In the genomic region with DNA sequence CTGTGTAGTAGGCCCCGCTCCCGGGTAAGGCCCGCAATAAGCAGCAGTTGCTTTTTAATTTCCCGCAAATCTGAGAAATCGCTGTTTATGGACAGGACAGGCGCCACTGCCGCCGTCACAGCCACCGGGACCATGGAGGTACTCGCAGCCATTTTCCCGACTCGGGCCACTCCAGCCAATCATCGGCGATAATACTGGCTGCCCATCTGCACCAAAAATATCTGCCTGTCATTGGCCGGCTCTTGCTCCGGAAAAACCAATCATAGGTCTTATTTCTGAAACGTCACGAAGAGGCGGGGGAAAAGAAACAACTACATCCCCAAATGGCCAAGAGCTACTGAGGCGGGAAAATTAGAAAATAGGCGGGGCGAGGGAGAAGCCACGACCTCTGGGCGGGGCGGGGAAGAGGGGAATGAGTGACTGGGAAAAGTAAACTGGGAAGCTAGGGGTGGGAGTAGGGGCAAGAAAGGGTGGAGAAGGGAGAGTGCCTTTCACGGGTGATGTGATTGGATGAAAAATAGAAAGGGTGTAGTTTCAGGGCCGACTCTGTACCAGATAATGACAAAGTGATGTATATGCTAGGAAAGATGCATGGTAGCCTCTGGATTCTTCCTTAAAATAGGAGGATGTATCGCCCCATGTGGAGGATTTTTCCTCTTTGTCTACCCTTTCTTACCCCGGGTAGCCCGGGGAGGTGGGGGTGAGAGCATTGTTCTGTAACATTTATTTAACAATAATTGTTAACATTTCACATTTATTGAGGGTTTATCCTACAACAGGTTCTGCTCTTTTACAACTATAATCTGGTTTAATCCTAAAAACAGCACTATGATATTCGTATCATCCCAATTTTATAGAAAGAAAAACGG, we compare ENCODE assay signal across 1 cellular context.
TF ChIP-seq lines count a peak whose summit lies in the region.

A gene with protein sequence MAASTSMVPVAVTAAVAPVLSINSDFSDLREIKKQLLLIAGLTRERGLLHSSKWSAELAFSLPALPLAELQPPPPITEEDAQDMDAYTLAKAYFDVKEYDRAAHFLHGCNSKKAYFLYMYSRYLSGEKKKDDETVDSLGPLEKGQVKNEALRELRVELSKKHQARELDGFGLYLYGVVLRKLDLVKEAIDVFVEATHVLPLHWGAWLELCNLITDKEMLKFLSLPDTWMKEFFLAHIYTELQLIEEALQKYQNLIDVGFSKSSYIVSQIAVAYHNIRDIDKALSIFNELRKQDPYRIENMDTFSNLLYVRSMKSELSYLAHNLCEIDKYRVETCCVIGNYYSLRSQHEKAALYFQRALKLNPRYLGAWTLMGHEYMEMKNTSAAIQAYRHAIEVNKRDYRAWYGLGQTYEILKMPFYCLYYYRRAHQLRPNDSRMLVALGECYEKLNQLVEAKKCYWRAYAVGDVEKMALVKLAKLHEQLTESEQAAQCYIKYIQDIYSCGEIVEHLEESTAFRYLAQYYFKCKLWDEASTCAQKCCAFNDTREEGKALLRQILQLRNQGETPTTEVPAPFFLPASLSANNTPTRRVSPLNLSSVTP (minus strand): TSS at position 163 of the 869 bp plus-strand sequence. CDS start 11 bp downstream, at position 152.

TF ChIP-seq in HepG2, 621 proteins besides CTCF, POLR2A, EP300 and RAD21 (continued from another document and continues in another):
- TF ChIP-seq, protein P1, sequence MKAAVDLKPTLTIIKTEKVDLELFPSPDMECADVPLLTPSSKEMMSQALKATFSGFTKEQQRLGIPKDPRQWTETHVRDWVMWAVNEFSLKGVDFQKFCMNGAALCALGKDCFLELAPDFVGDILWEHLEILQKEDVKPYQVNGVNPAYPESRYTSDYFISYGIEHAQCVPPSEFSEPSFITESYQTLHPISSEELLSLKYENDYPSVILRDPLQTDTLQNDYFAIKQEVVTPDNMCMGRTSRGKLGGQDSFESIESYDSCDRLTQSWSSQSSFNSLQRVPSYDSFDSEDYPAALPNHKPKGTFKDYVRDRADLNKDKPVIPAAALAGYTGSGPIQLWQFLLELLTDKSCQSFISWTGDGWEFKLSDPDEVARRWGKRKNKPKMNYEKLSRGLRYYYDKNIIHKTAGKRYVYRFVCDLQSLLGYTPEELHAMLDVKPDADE (CRISPR knock-in tag; IDR thresholded peaks at IDR 0.05) = no peak
- TF ChIP-seq ZFAT (CRISPR knock-in tag; conservative IDR thresholded peaks at IDR 0.05) = no peak
- TF ChIP-seq REXO4 (CRISPR knock-in tag; IDR thresholded peaks at IDR 0.05; ENCODE audit: borderline replicate concordance) = no peak
- TF ChIP-seq NFRKB (IDR thresholded peaks at IDR 0.05) = no peak
- no peak for TF ChIP-seq ZZZ3 (CRISPR knock-in tag; IDR thresholded peaks at IDR 0.05; ENCODE audit: borderline replicate concordance)
- TF ChIP-seq HDAC6 (IDR thresholded peaks at IDR 0.05; ENCODE audit: low read depth, low read length) = no peak
- TF ChIP-seq HDAC1 (CRISPR knock-in tag; IDR thresholded peaks at IDR 0.05) = peak; percentile 69
- TF ChIP-seq, protein P2, sequence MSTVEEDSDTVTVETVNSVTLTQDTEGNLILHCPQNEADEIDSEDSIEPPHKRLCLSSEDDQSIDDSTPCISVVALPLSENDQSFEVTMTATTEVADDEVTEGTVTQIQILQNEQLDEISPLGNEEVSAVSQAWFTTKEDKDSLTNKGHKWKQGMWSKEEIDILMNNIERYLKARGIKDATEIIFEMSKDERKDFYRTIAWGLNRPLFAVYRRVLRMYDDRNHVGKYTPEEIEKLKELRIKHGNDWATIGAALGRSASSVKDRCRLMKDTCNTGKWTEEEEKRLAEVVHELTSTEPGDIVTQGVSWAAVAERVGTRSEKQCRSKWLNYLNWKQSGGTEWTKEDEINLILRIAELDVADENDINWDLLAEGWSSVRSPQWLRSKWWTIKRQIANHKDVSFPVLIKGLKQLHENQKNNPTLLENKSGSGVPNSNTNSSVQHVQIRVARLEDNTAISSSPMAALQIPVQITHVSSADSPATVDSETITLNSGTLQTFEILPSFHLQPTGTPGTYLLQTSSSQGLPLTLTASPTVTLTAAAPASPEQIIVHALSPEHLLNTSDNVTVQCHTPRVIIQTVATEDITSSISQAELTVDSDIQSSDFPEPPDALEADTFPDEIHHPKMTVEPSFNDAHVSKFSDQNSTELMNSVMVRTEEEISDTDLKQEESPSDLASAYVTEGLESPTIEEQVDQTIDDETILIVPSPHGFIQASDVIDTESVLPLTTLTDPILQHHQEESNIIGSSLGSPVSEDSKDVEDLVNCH (CRISPR knock-in tag; IDR thresholded peaks at IDR 0.05) = no peak
- TF ChIP-seq KLF6 (CRISPR knock-in tag; IDR thresholded peaks at IDR 0.05) = no peak
- TF ChIP-seq JUND (CRISPR knock-in tag; IDR thresholded peaks at IDR 0.05) = no peak
- no peak for TF ChIP-seq DR1 (CRISPR knock-in tag; IDR thresholded peaks at IDR 0.05)
- TF ChIP-seq ZNF180 (CRISPR knock-in tag; IDR thresholded peaks at IDR 0.05; ENCODE audit: borderline replicate concordance, low read depth) = no peak
- TF ChIP-seq KDM4B (CRISPR knock-in tag; IDR thresholded peaks at IDR 0.05) = no peak
- no peak; the same call in 1 of the 2 replicates for TF ChIP-seq ZNF441 (CRISPR knock-in tag; IDR thresholded peaks at IDR 0.05; ENCODE audit: borderline replicate concordance)
- TF ChIP-seq ZNF678 (CRISPR knock-in tag; IDR thresholded peaks at IDR 0.05) = no peak
- TF ChIP-seq ZKSCAN1 (IDR thresholded peaks at IDR 0.05; ENCODE audit: low read length) = no peak
- TF ChIP-seq TRIM24 (CRISPR knock-in tag; IDR thresholded peaks at IDR 0.05) = no peak
- TF ChIP-seq, protein P3, sequence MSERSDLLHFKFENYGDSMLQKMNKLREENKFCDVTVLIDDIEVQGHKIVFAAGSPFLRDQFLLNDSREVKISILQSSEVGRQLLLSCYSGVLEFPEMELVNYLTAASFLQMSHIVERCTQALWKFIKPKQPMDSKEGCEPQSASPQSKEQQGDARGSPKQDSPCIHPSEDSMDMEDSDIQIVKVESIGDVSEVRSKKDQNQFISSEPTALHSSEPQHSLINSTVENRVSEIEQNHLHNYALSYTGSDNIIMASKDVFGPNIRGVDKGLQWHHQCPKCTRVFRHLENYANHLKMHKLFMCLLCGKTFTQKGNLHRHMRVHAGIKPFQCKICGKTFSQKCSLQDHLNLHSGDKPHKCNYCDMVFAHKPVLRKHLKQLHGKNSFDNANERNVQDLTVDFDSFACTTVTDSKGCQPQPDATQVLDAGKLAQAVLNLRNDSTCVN (CRISPR knock-in tag; IDR thresholded peaks at IDR 0.05; ENCODE audit: borderline replicate concordance) = no peak
- no peak for TF ChIP-seq FOXP1 (IDR thresholded peaks at IDR 0.05)
- TF ChIP-seq FOXP1 (CRISPR knock-in tag; IDR thresholded peaks at IDR 0.05) = no peak
- TF ChIP-seq SRY (CRISPR knock-in tag; IDR thresholded peaks at IDR 0.05) = 0 out of 2 replicates have a peak, but pooled peaks have one; percentile 77
- TF ChIP-seq, protein P4, sequence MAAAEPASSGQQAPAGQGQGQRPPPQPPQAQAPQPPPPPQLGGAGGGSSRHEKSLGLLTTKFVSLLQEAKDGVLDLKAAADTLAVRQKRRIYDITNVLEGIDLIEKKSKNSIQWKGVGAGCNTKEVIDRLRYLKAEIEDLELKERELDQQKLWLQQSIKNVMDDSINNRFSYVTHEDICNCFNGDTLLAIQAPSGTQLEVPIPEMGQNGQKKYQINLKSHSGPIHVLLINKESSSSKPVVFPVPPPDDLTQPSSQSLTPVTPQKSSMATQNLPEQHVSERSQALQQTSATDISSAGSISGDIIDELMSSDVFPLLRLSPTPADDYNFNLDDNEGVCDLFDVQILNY (CRISPR knock-in tag; conservative IDR thresholded peaks at IDR 0.05) = peak; percentile 92
- peak; percentile 43; the same call in 1 of the 2 replicates for TF ChIP-seq ZNF264 (CRISPR knock-in tag; IDR thresholded peaks at IDR 0.05)
- TF ChIP-seq FOXJ3 (CRISPR knock-in tag; IDR thresholded peaks at IDR 0.05; ENCODE audit: borderline replicate concordance) = 0 out of 2 replicates have a peak, but pooled peaks have one; percentile 52
- peak; percentile 53; the same call in 1 of the 2 replicates for TF ChIP-seq TARDBP (CRISPR knock-in tag; IDR thresholded peaks at IDR 0.05)
- TF ChIP-seq ZNF468 (CRISPR knock-in tag; IDR thresholded peaks at IDR 0.05) = no peak
- TF ChIP-seq, protein P5, sequence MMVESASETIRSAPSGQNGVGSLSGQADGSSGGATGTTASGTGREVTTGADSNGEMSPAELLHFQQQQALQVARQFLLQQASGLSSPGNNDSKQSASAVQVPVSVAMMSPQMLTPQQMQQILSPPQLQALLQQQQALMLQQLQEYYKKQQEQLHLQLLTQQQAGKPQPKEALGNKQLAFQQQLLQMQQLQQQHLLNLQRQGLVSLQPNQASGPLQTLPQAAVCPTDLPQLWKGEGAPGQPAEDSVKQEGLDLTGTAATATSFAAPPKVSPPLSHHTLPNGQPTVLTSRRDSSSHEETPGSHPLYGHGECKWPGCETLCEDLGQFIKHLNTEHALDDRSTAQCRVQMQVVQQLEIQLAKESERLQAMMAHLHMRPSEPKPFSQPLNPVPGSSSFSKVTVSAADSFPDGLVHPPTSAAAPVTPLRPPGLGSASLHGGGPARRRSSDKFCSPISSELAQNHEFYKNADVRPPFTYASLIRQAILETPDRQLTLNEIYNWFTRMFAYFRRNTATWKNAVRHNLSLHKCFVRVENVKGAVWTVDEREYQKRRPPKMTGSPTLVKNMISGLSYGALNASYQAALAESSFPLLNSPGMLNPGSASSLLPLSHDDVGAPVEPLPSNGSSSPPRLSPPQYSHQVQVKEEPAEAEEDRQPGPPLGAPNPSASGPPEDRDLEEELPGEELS (CRISPR knock-in tag; IDR thresholded peaks at IDR 0.05) = peak; percentile 36; the same call in 1 of the 2 replicates
- TF ChIP-seq, protein P6, sequence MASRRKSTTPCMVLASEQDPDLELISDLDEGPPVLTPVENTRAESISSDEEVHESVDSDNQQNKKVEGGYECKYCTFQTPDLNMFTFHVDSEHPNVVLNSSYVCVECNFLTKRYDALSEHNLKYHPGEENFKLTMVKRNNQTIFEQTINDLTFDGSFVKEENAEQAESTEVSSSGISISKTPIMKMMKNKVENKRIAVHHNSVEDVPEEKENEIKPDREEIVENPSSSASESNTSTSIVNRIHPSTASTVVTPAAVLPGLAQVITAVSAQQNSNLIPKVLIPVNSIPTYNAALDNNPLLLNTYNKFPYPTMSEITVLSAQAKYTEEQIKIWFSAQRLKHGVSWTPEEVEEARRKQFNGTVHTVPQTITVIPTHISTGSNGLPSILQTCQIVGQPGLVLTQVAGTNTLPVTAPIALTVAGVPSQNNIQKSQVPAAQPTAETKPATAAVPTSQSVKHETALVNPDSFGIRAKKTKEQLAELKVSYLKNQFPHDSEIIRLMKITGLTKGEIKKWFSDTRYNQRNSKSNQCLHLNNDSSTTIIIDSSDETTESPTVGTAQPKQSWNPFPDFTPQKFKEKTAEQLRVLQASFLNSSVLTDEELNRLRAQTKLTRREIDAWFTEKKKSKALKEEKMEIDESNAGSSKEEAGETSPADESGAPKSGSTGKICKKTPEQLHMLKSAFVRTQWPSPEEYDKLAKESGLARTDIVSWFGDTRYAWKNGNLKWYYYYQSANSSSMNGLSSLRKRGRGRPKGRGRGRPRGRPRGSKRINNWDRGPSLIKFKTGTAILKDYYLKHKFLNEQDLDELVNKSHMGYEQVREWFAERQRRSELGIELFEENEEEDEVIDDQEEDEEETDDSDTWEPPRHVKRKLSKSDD (CRISPR knock-in tag; IDR thresholded peaks at IDR 0.05; ENCODE audit: low read depth) = no peak
- TF ChIP-seq, protein P7, sequence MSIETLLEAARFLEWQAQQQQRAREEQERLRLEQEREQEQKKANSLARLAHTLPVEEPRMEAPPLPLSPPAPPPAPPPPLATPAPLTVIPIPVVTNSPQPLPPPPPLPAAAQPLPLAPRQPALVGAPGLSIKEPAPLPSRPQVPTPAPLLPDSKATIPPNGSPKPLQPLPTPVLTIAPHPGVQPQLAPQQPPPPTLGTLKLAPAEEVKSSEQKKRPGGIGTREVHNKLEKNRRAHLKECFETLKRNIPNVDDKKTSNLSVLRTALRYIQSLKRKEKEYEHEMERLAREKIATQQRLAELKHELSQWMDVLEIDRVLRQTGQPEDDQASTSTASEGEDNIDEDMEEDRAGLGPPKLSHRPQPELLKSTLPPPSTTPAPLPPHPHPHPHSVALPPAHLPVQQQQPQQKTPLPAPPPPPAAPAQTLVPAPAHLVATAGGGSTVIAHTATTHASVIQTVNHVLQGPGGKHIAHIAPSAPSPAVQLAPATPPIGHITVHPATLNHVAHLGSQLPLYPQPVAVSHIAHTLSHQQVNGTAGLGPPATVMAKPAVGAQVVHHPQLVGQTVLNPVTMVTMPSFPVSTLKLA (IDR thresholded peaks at IDR 0.05) = peak; percentile 59
- TF ChIP-seq HDAC2 (CRISPR knock-in tag; IDR thresholded peaks at IDR 0.05) = peak; percentile 54; the same call in 1 of the 2 replicates
- TF ChIP-seq ZNF670 (CRISPR knock-in tag; IDR thresholded peaks at IDR 0.05; ENCODE audit: borderline replicate concordance) = no peak
- TF ChIP-seq, protein P8, sequence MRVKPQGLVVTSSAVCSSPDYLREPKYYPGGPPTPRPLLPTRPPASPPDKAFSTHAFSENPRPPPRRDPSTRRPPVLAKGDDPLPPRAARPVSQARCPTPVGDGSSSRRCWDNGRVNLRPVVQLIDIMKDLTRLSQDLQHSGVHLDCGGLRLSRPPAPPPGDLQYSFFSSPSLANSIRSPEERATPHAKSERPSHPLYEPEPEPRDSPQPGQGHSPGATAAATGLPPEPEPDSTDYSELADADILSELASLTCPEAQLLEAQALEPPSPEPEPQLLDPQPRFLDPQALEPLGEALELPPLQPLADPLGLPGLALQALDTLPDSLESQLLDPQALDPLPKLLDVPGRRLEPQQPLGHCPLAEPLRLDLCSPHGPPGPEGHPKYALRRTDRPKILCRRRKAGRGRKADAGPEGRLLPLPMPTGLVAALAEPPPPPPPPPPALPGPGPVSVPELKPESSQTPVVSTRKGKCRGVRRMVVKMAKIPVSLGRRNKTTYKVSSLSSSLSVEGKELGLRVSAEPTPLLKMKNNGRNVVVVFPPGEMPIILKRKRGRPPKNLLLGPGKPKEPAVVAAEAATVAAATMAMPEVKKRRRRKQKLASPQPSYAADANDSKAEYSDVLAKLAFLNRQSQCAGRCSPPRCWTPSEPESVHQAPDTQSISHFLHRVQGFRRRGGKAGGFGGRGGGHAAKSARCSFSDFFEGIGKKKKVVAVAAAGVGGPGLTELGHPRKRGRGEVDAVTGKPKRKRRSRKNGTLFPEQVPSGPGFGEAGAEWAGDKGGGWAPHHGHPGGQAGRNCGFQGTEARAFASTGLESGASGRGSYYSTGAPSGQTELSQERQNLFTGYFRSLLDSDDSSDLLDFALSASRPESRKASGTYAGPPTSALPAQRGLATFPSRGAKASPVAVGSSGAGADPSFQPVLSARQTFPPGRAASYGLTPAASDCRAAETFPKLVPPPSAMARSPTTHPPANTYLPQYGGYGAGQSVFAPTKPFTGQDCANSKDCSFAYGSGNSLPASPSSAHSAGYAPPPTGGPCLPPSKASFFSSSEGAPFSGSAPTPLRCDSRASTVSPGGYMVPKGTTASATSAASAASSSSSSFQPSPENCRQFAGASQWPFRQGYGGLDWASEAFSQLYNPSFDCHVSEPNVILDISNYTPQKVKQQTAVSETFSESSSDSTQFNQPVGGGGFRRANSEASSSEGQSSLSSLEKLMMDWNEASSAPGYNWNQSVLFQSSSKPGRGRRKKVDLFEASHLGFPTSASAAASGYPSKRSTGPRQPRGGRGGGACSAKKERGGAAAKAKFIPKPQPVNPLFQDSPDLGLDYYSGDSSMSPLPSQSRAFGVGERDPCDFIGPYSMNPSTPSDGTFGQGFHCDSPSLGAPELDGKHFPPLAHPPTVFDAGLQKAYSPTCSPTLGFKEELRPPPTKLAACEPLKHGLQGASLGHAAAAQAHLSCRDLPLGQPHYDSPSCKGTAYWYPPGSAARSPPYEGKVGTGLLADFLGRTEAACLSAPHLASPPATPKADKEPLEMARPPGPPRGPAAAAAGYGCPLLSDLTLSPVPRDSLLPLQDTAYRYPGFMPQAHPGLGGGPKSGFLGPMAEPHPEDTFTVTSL (CRISPR knock-in tag; IDR thresholded peaks at IDR 0.05; ENCODE audit: borderline replicate concordance) = no peak; the same call in 1 of the 2 replicates
- peak; percentile 88; the same call in 1 of the 2 replicates for TF ChIP-seq ZNF891 (CRISPR knock-in tag; IDR thresholded peaks at IDR 0.05)
- TF ChIP-seq FOSL1 (CRISPR knock-in tag; IDR thresholded peaks at IDR 0.05; ENCODE audit: borderline replicate concordance) = no peak
